10 cellular contexts compared by ENCODE assay signal in genomic region chr10:29841724-29842649, GRCh38.
DNase-seq lines count a peak whose midpoint lies in the region; ATAC-seq and TF ChIP-seq lines count a peak whose summit lies in the region.
"Had no signal": no experiment of that assay in that cellular context is flagged by ENCODE, and none has a peak within 500 bp of the region (broad histone marks: within the 10 kb centered on the region; RNA-seq: fewer than 3 reads in every experiment).

No MANE protein-coding gene starts in this region.

- H3K4me1 ChIP-seq in ascending aorta, result peaks cover 7 to 16% of the 10 kb centered on the region in 2 donors
- no peaks in the 10 kb centered on the region for H3K4me1 ChIP-seq in uterus

- ATAC-seq in left colon, result peak; percentile 62

- peak overlapping the region; percentile 43 to 61 for H3K27ac ChIP-seq in ascending aorta
- H3K27ac ChIP-seq in uterus, result peak overlapping the region; percentile 49 to 73
- H3K27ac ChIP-seq: neutrophil had no signal

- no peak for TF ChIP-seq POLR2A in uterus (IDR thresholded peaks at IDR 0.05)

- intact Hi-C loops in ascending aorta (cut with DNase I) (loop anchor here (2.0 kb wide), 1 partner anchor 21 kb away; no protein-coding TSS in a partner anchor), left colon (cut with DNase I, micrococcal nuclease) (no loop called here), uterus (cut with DNase I; ENCODE audit: low total_unique reads) (no loop called here)

- peaks cover 0 to 10% of the 10 kb centered on the region in 2 donors for H3K9me3 ChIP-seq in ascending aorta
- no peaks in the 10 kb centered on the region for H3K9me3 ChIP-seq in uterus
- H3K9me3 ChIP-seq: neutrophil had no signal

- DNase-seq in NCI-H2107 treated with DMSO at 0.1 percent for 48 hours (lab: John Stamatoyannopoulos, UW; ENCODE audit: unreplicated experiment), result peak; percentile 20
- DNase-seq in NCI-H2107 (lab: John Stamatoyannopoulos, UW), result no peak
- peak; percentile 49 to 87 for DNase-seq in ascending aorta (ENCODE audit: low spot score in 2 of 2)
- peak; percentile 19 to 76 for DNase-seq in left colon
- peak; percentile 60 to 77 for DNase-seq in uterus
- DNase-seq in dedifferentiated amniotic fluid mesenchymal stem cell (ENCODE audit: extremely low spot score), result no peak
- DNase-seq in NK-92 (lab: John Stamatoyannopoulos, UW; ENCODE audit: unreplicated experiment), result no peak
- DNase-seq in G401 (ENCODE audit: low spot score), result no peak
- DNase-seq: activated naive CD8-positive, alpha-beta T cell treated with anti-CD3 and anti-CD28 coated beads, Interleukin-2, amount 10 ng/mL, durations not matched to agents 7 days and 5 days had no signal

- H3K36me3 ChIP-seq in ascending aorta, result no peaks in the 10 kb centered on the region
- H3K36me3 ChIP-seq in uterus, result no peaks in the 10 kb centered on the region
- H3K36me3 ChIP-seq: neutrophil had no signal

- no peak overlapping the region for H3K4me3 ChIP-seq in ascending aorta
- no peak overlapping the region for H3K4me3 ChIP-seq in uterus

- H3K27me3 ChIP-seq in ascending aorta (no peaks in the 10 kb centered on the region), uterus (no peaks in the 10 kb centered on the region)
- H3K27me3 ChIP-seq: neutrophil had no signal

- in situ Hi-C loops in G401 (cut with HindIII; ENCODE audit: low sequenced_read_pairs), result no loop called here

- no peak for TF ChIP-seq CTCF in ascending aorta (IDR thresholded peaks at IDR 0.05)
- TF ChIP-seq CTCF in uterus (IDR thresholded peaks at IDR 0.05), result no peak

Comparison
In these comparisons a context has a peak if more than half of its experiments do, and no peak if none do; other contexts are left out.
1. DNase-seq: peak in NCI-H2107 treated with DMSO at 0.1 percent for 48 hours (single experiment), ascending aorta (2 of 2), left colon (2 of 2) and uterus (2 of 2); none in NCI-H2107 (single experiment), dedifferentiated amniotic fluid mesenchymal stem cell (single experiment), NK-92 (single experiment) and G401 (single experiment).